Comparison of ENCODE assay signal across 8 cellular contexts in the genomic region with DNA sequence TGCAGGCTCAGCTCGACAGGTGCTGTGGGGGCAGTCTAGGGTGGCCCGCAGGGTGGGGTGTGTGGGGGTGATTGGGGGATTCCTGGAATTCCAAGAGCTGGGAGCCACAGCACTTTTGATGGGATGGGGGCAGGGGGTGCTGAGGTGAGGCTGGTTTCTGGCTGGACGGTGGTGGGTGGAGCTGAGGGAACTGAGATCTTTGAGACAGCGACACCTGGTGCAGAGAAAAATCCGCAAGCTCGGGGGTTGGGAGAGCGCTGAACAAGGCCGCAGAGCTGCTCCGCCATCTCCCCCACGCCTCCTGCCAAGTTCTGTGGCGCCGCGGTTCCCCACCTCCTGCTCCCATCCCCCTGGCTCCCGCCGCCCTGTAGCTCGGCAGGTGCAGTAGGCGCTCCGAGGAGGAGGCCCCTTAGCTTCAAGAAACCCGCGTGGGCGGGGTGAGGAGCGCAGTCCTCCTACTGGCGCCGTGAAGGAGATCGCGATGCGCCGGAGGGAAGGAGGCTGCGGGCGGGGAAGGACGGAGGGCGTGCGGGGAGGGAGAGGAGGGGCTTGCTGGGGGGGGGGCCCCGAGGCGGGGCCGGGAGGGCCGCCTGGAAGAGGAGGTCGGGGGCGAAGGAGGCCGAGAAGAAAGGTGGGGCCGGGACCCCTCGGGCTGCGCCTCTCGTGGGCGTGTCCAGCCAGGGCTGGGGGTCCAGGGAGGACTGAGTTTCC. TPM values are rescaled to one million over a fixed set of nuclear protein-coding genes. Genes with fewer than 3 reads are reported as not detected.
A peak's percentile ranks its signal among the peaks of the same experiment; 100 is the strongest.
DNase-seq lines count a peak whose midpoint lies in the region; ATAC-seq lines count a peak whose summit lies in the region.

No MANE protein-coding gene starts in this region.

- H3K9me3 ChIP-seq in CD8-positive, alpha-beta memory T cell (ENCODE audit: low read length) = no peaks in the 10 kb centered on the region
- no peaks in the 10 kb centered on the region for H3K9me3 ChIP-seq in HUES6 (ENCODE audit: control insufficient read depth, insufficient read depth, low read depth, low read length)
- H3K9me3 ChIP-seq in effector memory CD4-positive, alpha-beta T cell (ENCODE audit: control insufficient read depth, low read length) = no peaks in the 10 kb centered on the region

- no peak overlapping the region for H2BK120ac ChIP-seq in mesendoderm (ENCODE audit: low read depth, low read length)

- no peak overlapping the region for H2BK15ac ChIP-seq in mesendoderm (replicated peaks; ENCODE audit: low read depth)

- peak overlapping the region; percentile 87 for H3K4me2 ChIP-seq in mesendoderm (ENCODE audit: low read length)

- H3K4me1 Mint-ChIP-seq in CD8-positive, alpha-beta memory T cell = peaks cover 17 to 59% (median 23%) of the 10 kb centered on the region in 3 donors

- H3K9ac ChIP-seq in HUES6 (ENCODE audit: low read length) = peak overlapping the region; percentile 62
- H3K9ac ChIP-seq in mesendoderm (ENCODE audit: low read length) = peak overlapping the region; percentile 77

- H4K8ac ChIP-seq in mesendoderm (ENCODE audit: low read depth, low read length) = no peak overlapping the region

- no CpG with 5 or more reads among the region's 45 CpGs for WGBS in mesendoderm (ENCODE audit: extremely low coverage, insufficient coverage, low lambda C conversion rate)

- H4K5ac ChIP-seq in mesendoderm (ENCODE audit: low read length) = no peak overlapping the region

- DNase-seq in CD8-positive, alpha-beta memory T cell = peak; percentile 79 to 93 (median 89)
- DNase-seq in NOMO-1 (lab: John Stamatoyannopoulos, UW; ENCODE audit: unreplicated experiment in 2 of 2) (peak; percentile 82 to 87), mesendoderm (peak; percentile 95)
- peak; percentile 71 to 74 for DNase-seq in activated CD8-positive, alpha-beta memory T cell treated with anti-CD3 and anti-CD28 coated beads for 4 hours (ENCODE audit: low read depth in 2 of 2)
- peak; percentile 83 to 86 (median 86) for DNase-seq in effector memory CD4-positive, alpha-beta T cell
- DNase-seq in stimulated activated CD8-positive, alpha-beta memory T cell treated with anti-CD3 and anti-CD28 coated beads, Interleukin-12 subunit alpha, Interleukin-12 subunit beta, amount 100 ng/mL, for 4 hours (ENCODE audit: low read depth) = peak; percentile 70

- POLR2A ChIA-PET in CD8-positive, alpha-beta memory T cell (lab: Charles Lee) = interaction anchor here (0.6 to 3.3 kb wide), 12 partner anchors 8 to 426 kb away, joined by 3 to 66 read pairs (median 5); a partner anchor contains a TSS

- H3K36me3 Mint-ChIP-seq in CD8-positive, alpha-beta memory T cell = peaks cover 0 to 24% (median 0%) of the 10 kb centered on the region in 3 donors

- H3K9me3 Mint-ChIP-seq in CD8-positive, alpha-beta memory T cell = no peaks in the 10 kb centered on the region

- H3K23ac ChIP-seq in mesendoderm (ENCODE audit: low read length) = no peak overlapping the region

- peak overlapping the region; percentile 97 for H3K27ac ChIP-seq in CD8-positive, alpha-beta memory T cell (ENCODE audit: low read depth, low read length)
- H3K27ac ChIP-seq in HUES6 (ENCODE audit: low read depth, low read length) (no peak overlapping the region), mesendoderm (ENCODE audit: low read depth, low read length) (no peak overlapping the region)
- H3K27ac ChIP-seq in effector memory CD4-positive, alpha-beta T cell (ENCODE audit: insufficient read depth, low read length, poor library complexity, severe bottlenecking) = peak overlapping the region; percentile 100

- peak overlapping the region; percentile 91 to 100 (median 98) for H3K27ac Mint-ChIP-seq in CD8-positive, alpha-beta memory T cell

- peak overlapping the region; percentile 88 to 94 (median 92) for H3K4me3 Mint-ChIP-seq in CD8-positive, alpha-beta memory T cell

- H3K4me3 ChIP-seq in CD8-positive, alpha-beta memory T cell (ENCODE audit: low read length) = peak overlapping the region; percentile 67
- H3K4me3 ChIP-seq in HUES6 (ENCODE audit: low read depth, low read length) = peak overlapping the region; percentile 83
- peak overlapping the region; percentile 59 for H3K4me3 ChIP-seq in effector memory CD4-positive, alpha-beta T cell (ENCODE audit: insufficient read depth, low read depth, low read length, poor library complexity, severe bottlenecking)
- H3K4me3 ChIP-seq in mesendoderm (ENCODE audit: low read length) = no peak overlapping the region

- H3K56ac ChIP-seq in mesendoderm (ENCODE audit: low read length) = peak overlapping the region; percentile 85

- H3K4me1 ChIP-seq in CD8-positive, alpha-beta memory T cell (ENCODE audit: insufficient read depth, low read length) = peaks cover 44% of the 10 kb centered on the region
- H3K4me1 ChIP-seq in HUES6 (ENCODE audit: control insufficient read depth, insufficient read depth, low read length) = peaks cover 16% of the 10 kb centered on the region
- peaks cover 47% of the 10 kb centered on the region for H3K4me1 ChIP-seq in effector memory CD4-positive, alpha-beta T cell (ENCODE audit: control insufficient read depth, insufficient read depth, low read length, poor library complexity, severe bottlenecking)
- no peaks in the 10 kb centered on the region for H3K4me1 ChIP-seq in mesendoderm (ENCODE audit: control insufficient read depth, low read depth, low read length)

- ATAC-seq in GM18511 (IDR thresholded peaks at IDR 0.05; ENCODE audit: unreplicated experiment) = no peak

- peak overlapping the region; percentile 4 for H3K4ac ChIP-seq in mesendoderm (ENCODE audit: low read depth, low read length)

- peaks cover 0 to 5% of the 10 kb centered on the region in 2 donors for H3K27me3 Mint-ChIP-seq in CD8-positive, alpha-beta memory T cell

- no peaks in the 10 kb centered on the region for H3K36me3 ChIP-seq in CD8-positive, alpha-beta memory T cell (ENCODE audit: insufficient read depth, low read length)
- H3K36me3 ChIP-seq in HUES6 (ENCODE audit: control insufficient read depth, insufficient read depth, low read length) (peaks cover 3% of the 10 kb centered on the region; the same call in 1 of the 2 replicates), mesendoderm (ENCODE audit: control insufficient read depth, insufficient read depth, low read length) (no peaks in the 10 kb centered on the region)
- no peaks in the 10 kb centered on the region for H3K36me3 ChIP-seq in effector memory CD4-positive, alpha-beta T cell (ENCODE audit: control insufficient read depth, insufficient read depth, low read length)

- H3K18ac ChIP-seq in mesendoderm (ENCODE audit: low read length) = peak overlapping the region; percentile 64

- no peaks in the 10 kb centered on the region for H3K79me2 ChIP-seq in mesendoderm (ENCODE audit: control insufficient read depth, insufficient read depth, low read length)

- H2AK5ac ChIP-seq in mesendoderm (ENCODE audit: low read length) = no peak overlapping the region

- CTCF ChIA-PET in CD8-positive, alpha-beta memory T cell (lab: Charles Lee) = interaction anchor here (0.8 to 5.8 kb wide), 33 partner anchors 8 to 678 kb away, joined by 3 to 135 read pairs (median 4); a partner anchor contains a TSS

- no peak overlapping the region for H2BK5ac ChIP-seq in mesendoderm (ENCODE audit: low read length)

- H3K79me1 ChIP-seq in mesendoderm (ENCODE audit: low read length) = no peaks in the 10 kb centered on the region

- H3K27me3 ChIP-seq in CD8-positive, alpha-beta memory T cell (ENCODE audit: insufficient read depth, low read length, poor library complexity, severe bottlenecking) = no peaks in the 10 kb centered on the region
- H3K27me3 ChIP-seq in HUES6 (ENCODE audit: control insufficient read depth, insufficient read depth, low read length) = peaks cover 46% of the 10 kb centered on the region
- no peaks in the 10 kb centered on the region for H3K27me3 ChIP-seq in effector memory CD4-positive, alpha-beta T cell (replicated peaks; ENCODE audit: control insufficient read depth, insufficient read depth, low read length, poor library complexity, severe bottlenecking)
- peaks cover 8% of the 10 kb centered on the region for H3K27me3 ChIP-seq in mesendoderm (ENCODE audit: insufficient read depth, low read length, poor library complexity)

RNA-seq across cellular contexts. Expression of a gene that starts 1.3 kb away (rescaled TPM):
- total RNA-seq in CD8-positive, alpha-beta memory T cell = 10 to 100 TPM; 52.1 to 56.5 TPM
- polyA plus RNA-seq in CD8-positive, alpha-beta memory T cell = 14.7 TPM
- polyA plus RNA-seq in mesendoderm (2013, experiment 1 of 2) = 4.5 TPM
- polyA plus RNA-seq in mesendoderm (2013, experiment 2 of 2) = 3.9 TPM

RNA-seq across cellular contexts. Expression of a gene that starts 3.1 kb away (rescaled TPM):
- total RNA-seq in CD8-positive, alpha-beta memory T cell = 100 to 1,000 TPM; 463 to 468 TPM
- polyA plus RNA-seq in CD8-positive, alpha-beta memory T cell = 1,031 TPM
- 8.8 TPM for polyA plus RNA-seq in mesendoderm (2013, experiment 1 of 2)
- polyA plus RNA-seq in mesendoderm (2013, experiment 2 of 2) = 8.3 TPM

RNA-seq across cellular contexts. Expression of a gene that starts 15.1 kb away (rescaled TPM):
- 1 to 10 TPM; 2.7 to 4.5 TPM for total RNA-seq in CD8-positive, alpha-beta memory T cell
- 31.5 TPM for polyA plus RNA-seq in CD8-positive, alpha-beta memory T cell
- 8.3 TPM for polyA plus RNA-seq in mesendoderm (2013, experiment 1 of 2)
- 7.8 TPM for polyA plus RNA-seq in mesendoderm (2013, experiment 2 of 2)

RNA-seq across cellular contexts. Expression of a gene that starts 36.6 kb away (rescaled TPM):
- total RNA-seq in CD8-positive, alpha-beta memory T cell = 10 to 100 TPM; 14.2 to 17.1 TPM
- polyA plus RNA-seq in CD8-positive, alpha-beta memory T cell = 3.8 TPM
- polyA plus RNA-seq in mesendoderm (2013, experiment 1 of 2) = 0.06 TPM
- 0.04 TPM for polyA plus RNA-seq in mesendoderm (2013, experiment 2 of 2)

Comparison
In these comparisons a context has a peak if more than half of its experiments do, and no peak if none do; other contexts are left out.
1. H3K27ac ChIP-seq: peak in CD8-positive, alpha-beta memory T cell (single experiment) and effector memory CD4-positive, alpha-beta T cell (single experiment); none in HUES6 (single experiment) and mesendoderm (single experiment).
2. Peak in every context shown above with its lines, with median percentiles within 50 percentile points of each other: DNase-seq.